Comparison of ENCODE assay signal across 16 cellular contexts in genomic region chr4:8163026-8163425, GRCh38.
"Had no signal": no experiment of that assay in that cellular context is flagged by ENCODE, and none has a peak within 500 bp of the region (broad histone marks: within the 10 kb centered on the region; RNA-seq: fewer than 3 reads in every experiment).

No MANE protein-coding gene starts in this region.

- H3K9ac ChIP-seq: parathyroid adenoma had no signal

- H3K36me3 ChIP-seq: esophagus muscularis mucosa, neutrophil, tibial nerve, uterus had no signal

- H3K9me3 ChIP-seq: neutrophil, uterus had no signal

- H2AFZ ChIP-seq: parathyroid adenoma had no signal

- H3K4me1 ChIP-seq: parathyroid adenoma had no signal

- FAIRE-seq: endothelial cell of umbilical vein had no signal

- H3K4me3 ChIP-seq: esophagus muscularis mucosa, tibial nerve, uterus had no signal

- ATAC-seq: natural killer cell had no signal

- DNase-seq: activated CD4-positive, alpha-beta T cell treated with anti-CD3 and anti-CD28 coated beads, Interleukin-2, amount 50 U/mL, for 48 hours; activated naive CD8-positive, alpha-beta T cell treated with anti-CD3 and anti-CD28 coated beads for 36 hours; activated T-cell treated with anti-CD3 and anti-CD28 coated beads for 4 hours; amniotic stem cell; effector CD8-positive, alpha-beta T cell; immature natural killer cell; natural killer cell; stimulated activated CD4-positive, alpha-beta T cell treated with anti-CD3 and anti-CD28 coated beads, Interleukin-2, amount 100 ng/mL, for 24 hours; T-helper 2 cell; uterus had no signal

- H3K27ac ChIP-seq: esophagus muscularis mucosa, neutrophil, parathyroid adenoma, tibial nerve, uterus, VCaP had no signal
